In genomic region chr5:136374003-136374402, GRCh38 we compare ENCODE assay signal across 11 cellular contexts. TPM values are rescaled to one million over a fixed set of nuclear protein-coding genes. Genes with fewer than 3 reads are reported as not detected.
DNase-seq lines count a peak whose midpoint lies in the region; ATAC-seq and TF ChIP-seq lines count a peak whose summit lies in the region.
"Had no signal": no experiment of that assay in that cellular context is flagged by ENCODE, and none has a peak within 500 bp of the region (broad histone marks: within the 10 kb centered on the region; RNA-seq: fewer than 3 reads in every experiment).

No MANE protein-coding gene starts in this region.

- in situ Hi-C loops in astrocyte of the spinal cord (cut with HindIII; ENCODE audit: low sequenced_read_pairs): no loop called here

- TF ChIP-seq CTCF in GM12864 (IDR thresholded peaks at IDR 0.05; ENCODE audit: low read depth, low read length, missing control alignments): peak; percentile 45
- peak; percentile 5 for TF ChIP-seq CTCF in astrocyte of the spinal cord (IDR thresholded peaks at IDR 0.05; ENCODE audit: low read depth, low read length)
- TF ChIP-seq CTCF in nephron (IDR thresholded peaks at IDR 0.05; ENCODE audit: unreplicated experiment in 3 of 3): peak; percentile 50 to 63 (median 60)
- TF ChIP-seq CTCF in natural killer cell (IDR thresholded peaks at IDR 0.05): no peak

- intact Hi-C loops in natural killer cell (cut with micrococcal nuclease): no loop called here

- no peak for ATAC-seq in natural killer cell
- ATAC-seq in GM19452 (IDR thresholded peaks at IDR 0.05; ENCODE audit: unreplicated experiment): no peak
- ATAC-seq: stimulated activated naive B cell treated with anti-CD40 and anti-IgM and Interleukin-4, amounts not matched to agents 10 μg/mL and 1 μg/mL and 100 μg/mL, for 72 hours had no signal

- peaks cover 20% of the 10 kb centered on the region; the same call in 1 of the 2 replicates for H3K27me3 ChIP-seq in MG63

- H3K36me3 Mint-ChIP-seq in nephron (ENCODE audit: low read depth) (no peaks in the 10 kb centered on the region), natural killer cell (peaks cover 6% of the 10 kb centered on the region)
- H3K36me3 Mint-ChIP-seq: IgD-negative memory B cell; stimulated activated naive B cell treated with anti-CD40 and anti-IgM and Interleukin-4, amounts not matched to agents 10 μg/mL and 1 μg/mL and 100 μg/mL, for 72 hours had no signal

- H3K27me3 Mint-ChIP-seq in nephron (ENCODE audit: low read depth) (no peaks in the 10 kb centered on the region), natural killer cell (ENCODE audit: low read depth in 2 of 2) (no peaks in the 10 kb centered on the region)
- H3K27me3 Mint-ChIP-seq: IgD-negative memory B cell; stimulated activated naive B cell treated with anti-CD40 and anti-IgM and Interleukin-4, amounts not matched to agents 10 μg/mL and 1 μg/mL and 100 μg/mL, for 72 hours had no signal

- no peak overlapping the region for H3K27ac Mint-ChIP-seq in nephron
- H3K27ac Mint-ChIP-seq in natural killer cell: no peak overlapping the region
- H3K27ac Mint-ChIP-seq: IgD-negative memory B cell; stimulated activated naive B cell treated with anti-CD40 and anti-IgM and Interleukin-4, amounts not matched to agents 10 μg/mL and 1 μg/mL and 100 μg/mL, for 72 hours had no signal

- no peaks in the 10 kb centered on the region for H3K4me1 Mint-ChIP-seq in nephron
- no peaks in the 10 kb centered on the region for H3K4me1 Mint-ChIP-seq in natural killer cell
- H3K4me1 Mint-ChIP-seq: IgD-negative memory B cell; stimulated activated naive B cell treated with anti-CD40 and anti-IgM and Interleukin-4, amounts not matched to agents 10 μg/mL and 1 μg/mL and 100 μg/mL, for 72 hours had no signal

- H3K4me3 Mint-ChIP-seq in nephron (no peak overlapping the region), natural killer cell (no peak overlapping the region)
- H3K4me3 Mint-ChIP-seq: IgD-negative memory B cell; stimulated activated naive B cell treated with anti-CD40 and anti-IgM and Interleukin-4, amounts not matched to agents 10 μg/mL and 1 μg/mL and 100 μg/mL, for 72 hours had no signal

- H3K4me3 ChIP-seq in GM12864 (ENCODE audit: low read depth, low read length): no peak overlapping the region
- no peak overlapping the region for H3K4me3 ChIP-seq in MG63
- H3K4me3 ChIP-seq in astrocyte of the spinal cord (ENCODE audit: low read depth, low read length): no peak overlapping the region

- no peaks in the 10 kb centered on the region for H3K9me3 ChIP-seq in MG63

- H3K9me3 Mint-ChIP-seq in nephron (no peaks in the 10 kb centered on the region), natural killer cell (peaks cover 0 to 6% of the 10 kb centered on the region in 2 donors)

- H3K36me3 ChIP-seq in MG63: no peaks in the 10 kb centered on the region

- DNase-seq in GM12864 (ENCODE audit: low read depth) (no peak), MG63 (peak; percentile 47), astrocyte of the spinal cord (ENCODE audit: low read depth, low spot score) (no peak), DMS79 (lab: John Stamatoyannopoulos, UW) (no peak), natural killer cell (no peak), NCI-H2081 treated with DMSO at 0.1 percent for 48 hours (lab: John Stamatoyannopoulos, UW) (no peak)
- DNase-seq: occipital lobe; stimulated activated naive B cell treated with anti-CD40 and anti-IgM and Interleukin-4, amounts not matched to agents 10 μg/mL and 1 μg/mL and 100 μg/mL, for 72 hours had no signal

RNA-seq across cellular contexts. Expression of gene TRPC7, which starts 8.7 kb away (rescaled TPM):
- total RNA-seq in MG63 (2014; rRNA removed; shearing (Covaris generic); ENCODE audit: low replicate concordance): not detected in 2 replicates
- total RNA-seq in natural killer cell: not detected
